11 cellular contexts compared by ENCODE assay signal in the genomic region with DNA sequence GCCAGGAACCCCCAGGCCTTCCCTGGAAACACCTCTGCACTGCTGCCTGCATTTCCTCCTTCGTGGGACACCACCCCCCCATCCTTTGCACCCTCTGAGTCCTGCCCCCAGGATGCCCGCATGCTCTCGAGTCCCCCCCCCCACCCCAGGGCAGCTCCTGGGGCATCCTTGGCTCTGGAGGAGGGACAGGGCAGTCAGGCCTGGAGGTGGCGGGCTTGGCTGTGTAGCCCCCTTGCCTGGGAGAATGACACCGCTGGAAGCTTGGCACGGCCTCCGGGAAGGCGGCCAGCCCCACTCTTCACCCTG.
DNase-seq lines count a peak whose midpoint lies in the region; ATAC-seq and TF ChIP-seq lines count a peak whose summit lies in the region.
"Had no signal": no experiment of that assay in that cellular context is flagged by ENCODE, and none has a peak within 500 bp of the region (broad histone marks: within the 10 kb centered on the region; RNA-seq: fewer than 3 reads in every experiment).

No MANE protein-coding gene starts in this region.

- H3K36me3 ChIP-seq in body of pancreas (replicated peaks in 1 of 2; ENCODE audit: insufficient read depth in 1 of 2, low read depth in 2 of 2) (no peaks in the 10 kb centered on the region), liver (ENCODE audit: control insufficient read depth in 4 of 4, insufficient read depth in 3 of 4, low read depth in 1 of 4, low read length in 3 of 4) (no peaks in the 10 kb centered on the region), suprapubic skin (no peaks in the 10 kb centered on the region)

- WGBS in body of pancreas, 2 donors = 4 to 10% methylated on average over 1 to 8 of the region's 8 CpGs
- 26% methylated on average over 8 of the region's 8 CpGs for WGBS in liver
- 16% methylated on average over 7 of the region's 8 CpGs for WGBS in suprapubic skin

- TF ChIP-seq CTCF in HFFc6 (IDR thresholded peaks at IDR 0.05) (0 out of 2 replicates have a peak, but pooled peaks have one; percentile 7), body of pancreas (IDR thresholded peaks at IDR 0.05) (peak in 4 of 7 experiments; percentile 9 to 45 (median 22)), liver (IDR thresholded peaks at IDR 0.05; ENCODE audit: low read depth, low read length, missing input control) (no peak), suprapubic skin (IDR thresholded peaks at IDR 0.05) (no peak)

- no peaks in the 10 kb centered on the region for H3K27me3 ChIP-seq in body of pancreas
- H3K27me3 ChIP-seq in liver (ENCODE audit: control insufficient read depth in 4 of 4, insufficient read depth in 4 of 4, low read length in 3 of 4) = no peaks in the 10 kb centered on the region
- no peaks in the 10 kb centered on the region for H3K27me3 ChIP-seq in suprapubic skin

- peak overlapping the region; percentile 72; the same call in 1 of the 2 replicates for H3K4me3 Mint-ChIP-seq in HFFc6
- H3K4me3 Mint-ChIP-seq: memory B cell had no signal

- no peak for DNase-seq in HFFc6
- DNase-seq in body of pancreas = peak; percentile 87 to 95 (median 92)
- DNase-seq in suprapubic skin (ENCODE audit: low spot score in 2 of 2) = peak in 1 of 2 donors; percentile 83
- DNase-seq in activated naive CD4-positive, alpha-beta T cell (lab: John Stamatoyannopoulos, UW) = no peak
- no peak for DNase-seq in midbrain (lab: John Stamatoyannopoulos, UW)
- DNase-seq in central memory CD4-positive, alpha-beta T cell = no peak
- DNase-seq: NCI-H2227 treated with DMSO at 0.1 percent for 48 hours; stimulated activated CD4-positive, alpha-beta T cell treated with anti-CD3 and anti-CD28 coated beads, Interleukin-1b, Interleukin-23, amount 100 ng/mL, for 48 hours had no signal

- TF ChIP-seq RAD21 in liver (IDR thresholded peaks at IDR 0.05) = no peak

- no peaks in the 10 kb centered on the region for H3K9me3 ChIP-seq in body of pancreas
- H3K9me3 ChIP-seq in liver (ENCODE audit: control insufficient read depth in 4 of 4, low read length in 3 of 4) = no peaks in the 10 kb centered on the region
- no peaks in the 10 kb centered on the region for H3K9me3 ChIP-seq in suprapubic skin

- H3K9me3 Mint-ChIP-seq in HFFc6 = no peaks in the 10 kb centered on the region

- peaks cover 4% of the 10 kb centered on the region for H3K27me3 Mint-ChIP-seq in HFFc6 (ENCODE audit: insufficient read depth)

- H3K4me1 ChIP-seq in body of pancreas = peaks cover 44% of the 10 kb centered on the region
- peaks cover 0 to 30% (median 14%) of the 10 kb centered on the region in 4 donors for H3K4me1 ChIP-seq in liver (ENCODE audit: control insufficient read depth in 4 of 4, insufficient read depth in 4 of 4, low read length in 3 of 4)
- H3K4me1 ChIP-seq in suprapubic skin = peaks cover 30% of the 10 kb centered on the region

- ATAC-seq in body of pancreas = no peak
- ATAC-seq in HG03432 (IDR thresholded peaks at IDR 0.05; ENCODE audit: unreplicated experiment) = no peak

- no peak for TF ChIP-seq EP300 in suprapubic skin (IDR thresholded peaks at IDR 0.05)

- peak overlapping the region; percentile 91 to 95 (median 94) for H3K27ac ChIP-seq in body of pancreas
- peak overlapping the region; percentile 96 to 98 for H3K27ac ChIP-seq in liver (ENCODE audit: low read depth in 1 of 2, low read length in 2 of 2)
- H3K27ac ChIP-seq in suprapubic skin = peak overlapping the region; percentile 44

- H3K36me3 Mint-ChIP-seq in HFFc6 (ENCODE audit: low read depth) = peaks cover 5% of the 10 kb centered on the region
- H3K36me3 Mint-ChIP-seq: memory B cell had no signal

- H3K9ac ChIP-seq in liver (ENCODE audit: low read depth in 1 of 2, low read length in 2 of 2) = peak overlapping the region in 1 of 2 donors; percentile 28

- no peak overlapping the region for H3K4me3 ChIP-seq in body of pancreas
- H3K4me3 ChIP-seq in liver (ENCODE audit: low read depth in 1 of 3, low read length in 3 of 3) = no peak overlapping the region
- H3K4me3 ChIP-seq in suprapubic skin = no peak overlapping the region

- intact Hi-C loops in body of pancreas (cut with DNase I) = no loop called here

- TF ChIP-seq POLR2A in body of pancreas (IDR thresholded peaks at IDR 0.05) = no peak
- TF ChIP-seq POLR2A in suprapubic skin (IDR thresholded peaks at IDR 0.05) = no peak

- peaks cover 39% of the 10 kb centered on the region for H3K4me1 Mint-ChIP-seq in HFFc6 (ENCODE audit: low read depth)
- H3K4me1 Mint-ChIP-seq: memory B cell had no signal

- peak overlapping the region; percentile 96 for H3K27ac Mint-ChIP-seq in HFFc6
- H3K27ac Mint-ChIP-seq: memory B cell had no signal

TF ChIP-seq in liver, 16 proteins besides CTCF, POLR2A, EP300 and RAD21:
- no peak for TF ChIP-seq FOXA2 (IDR thresholded peaks at IDR 0.05)
- TF ChIP-seq HNF4G (IDR thresholded peaks at IDR 0.05) = no peak
- TF ChIP-seq, protein P1, sequence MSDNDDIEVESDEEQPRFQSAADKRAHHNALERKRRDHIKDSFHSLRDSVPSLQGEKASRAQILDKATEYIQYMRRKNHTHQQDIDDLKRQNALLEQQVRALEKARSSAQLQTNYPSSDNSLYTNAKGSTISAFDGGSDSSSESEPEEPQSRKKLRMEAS (IDR thresholded peaks at IDR 0.05) = no peak
- TF ChIP-seq, protein P2, sequence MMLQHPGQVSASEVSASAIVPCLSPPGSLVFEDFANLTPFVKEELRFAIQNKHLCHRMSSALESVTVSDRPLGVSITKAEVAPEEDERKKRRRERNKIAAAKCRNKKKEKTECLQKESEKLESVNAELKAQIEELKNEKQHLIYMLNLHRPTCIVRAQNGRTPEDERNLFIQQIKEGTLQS (IDR thresholded peaks at IDR 0.05) = no peak
- TF ChIP-seq YY1 (IDR thresholded peaks at IDR 0.05) = no peak
- TF ChIP-seq, protein P3, sequence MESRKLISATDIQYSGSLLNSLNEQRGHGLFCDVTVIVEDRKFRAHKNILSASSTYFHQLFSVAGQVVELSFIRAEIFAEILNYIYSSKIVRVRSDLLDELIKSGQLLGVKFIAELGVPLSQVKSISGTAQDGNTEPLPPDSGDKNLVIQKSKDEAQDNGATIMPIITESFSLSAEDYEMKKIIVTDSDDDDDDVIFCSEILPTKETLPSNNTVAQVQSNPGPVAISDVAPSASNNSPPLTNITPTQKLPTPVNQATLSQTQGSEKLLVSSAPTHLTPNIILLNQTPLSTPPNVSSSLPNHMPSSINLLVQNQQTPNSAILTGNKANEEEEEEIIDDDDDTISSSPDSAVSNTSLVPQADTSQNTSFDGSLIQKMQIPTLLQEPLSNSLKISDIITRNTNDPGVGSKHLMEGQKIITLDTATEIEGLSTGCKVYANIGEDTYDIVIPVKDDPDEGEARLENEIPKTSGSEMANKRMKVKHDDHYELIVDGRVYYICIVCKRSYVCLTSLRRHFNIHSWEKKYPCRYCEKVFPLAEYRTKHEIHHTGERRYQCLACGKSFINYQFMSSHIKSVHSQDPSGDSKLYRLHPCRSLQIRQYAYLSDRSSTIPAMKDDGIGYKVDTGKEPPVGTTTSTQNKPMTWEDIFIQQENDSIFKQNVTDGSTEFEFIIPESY (IDR thresholded peaks at IDR 0.05) = no peak
- no peak for TF ChIP-seq EGR1 (IDR thresholded peaks at IDR 0.05; ENCODE audit: low read depth in 2 of 2)
- no peak for TF ChIP-seq SP1 (IDR thresholded peaks at IDR 0.05)
- TF ChIP-seq FOXA1 (IDR thresholded peaks at IDR 0.05) = no peak
- TF ChIP-seq HNF4A (conservative IDR thresholded peaks at IDR 0.05) = no peak

Comparison
In these comparisons a context has a peak if more than half of its experiments do, and no peak if none do; other contexts are left out.
1. DNase-seq: peak in body of pancreas (4 of 4); none in HFFc6 (single experiment), activated naive CD4-positive, alpha-beta T cell (0 of 4), midbrain (single experiment) and central memory CD4-positive, alpha-beta T cell (single experiment).
2. CTCF ChIP-seq: peak in HFFc6 (single experiment) and body of pancreas (4 of 7); none in liver (single experiment) and suprapubic skin (0 of 2).
3. H3K27ac ChIP-seq: peak in every context shown above with its lines; median percentile 97 in liver; 94 in body of pancreas; 44 in suprapubic skin.